In genomic region chr1:109282497-109282951, GRCh38 we compare ENCODE assay signal across 8 cellular contexts. TPM values are rescaled to one million over a fixed set of nuclear protein-coding genes. Genes with fewer than 3 reads are reported as not detected.
A peak's percentile ranks its signal among the peaks of the same experiment; 100 is the strongest.
DNase-seq lines count a peak whose midpoint lies in the region; ATAC-seq, FAIRE-seq and TF ChIP-seq lines count a peak whose summit lies in the region.

No MANE protein-coding gene starts in this region.

- H3K79me2 ChIP-seq in GM12878 (ENCODE audit: control insufficient read depth, insufficient read depth, low read length) = no peaks in the 10 kb centered on the region

- no TSS peak for BruUV-seq in GM12878 (replicated peaks; lab: Mats Ljungman, UMichigan)

- CTCF ChIA-PET in GM12878 (lab: Yijun Ruan, JAX) = interaction anchor here (0.6 to 2.9 kb wide), 14 partner anchors 10 to 702 kb away, joined by 3 to 31 read pairs (median 4); partner anchors contain the start of genes AHCYL1, ATXN7L2 and SORT1

- H3K9me3 ChIP-seq in GM12878 (replicated peaks; ENCODE audit: control insufficient read depth, insufficient read depth, low read length) = no peaks in the 10 kb centered on the region
- no peaks in the 10 kb centered on the region for H3K9me3 ChIP-seq in lower lobe of right lung

- H3K27ac Mint-ChIP-seq in activated naive CD4-positive, alpha-beta T cell treated with anti-CD3 and anti-CD28 coated beads, Interleukin-2, amount 50 U/mL, for 24 hours = no peak overlapping the region

- DNase-seq in activated naive CD4-positive, alpha-beta T cell treated with Interleukin-2 at 50 U/mL for 16 hours = no peak
- DNase-seq in GM12878 (ENCODE audit: low read depth, low spot score) = no peak
- no peak for DNase-seq in lower lobe of right lung
- DNase-seq in central memory CD4-positive, alpha-beta T cell = no peak

- TF ChIP-seq POLR2A in GM12878 (IDR thresholded peaks at IDR 0.05; ENCODE audit: low read depth, low read length) = no peak

- H3K4me3 ChIP-seq in GM12878 = peak overlapping the region; percentile 86
- peak overlapping the region; percentile 77 for H3K4me3 ChIP-seq in lower lobe of right lung
- peak overlapping the region; percentile 52 for H3K4me3 ChIP-seq in urinary bladder (ENCODE audit: low read depth, low read length)

- ATAC-seq in GM12878 (no peak), lower lobe of right lung (no peak), GM18870 (IDR thresholded peaks at IDR 0.05; ENCODE audit: unreplicated experiment) (no peak), HG02642 (IDR thresholded peaks at IDR 0.05; ENCODE audit: poor library complexity, unreplicated experiment) (no peak)

- H3K9ac ChIP-seq in GM12878 (ENCODE audit: control insufficient read depth, insufficient read depth, low read length) = peak overlapping the region; percentile 66; the same call in 1 of the 2 replicates

- in situ Hi-C loops in GM12878 (cut with MboI) = no loop called here

- TF ChIP-seq EP300 in GM12878 (IDR thresholded peaks at IDR 0.05; ENCODE audit: borderline replicate concordance in 1 of 2, control insufficient read depth in 1 of 2, low read depth in 2 of 2, low read length in 2 of 2) = no peak

- peak overlapping the region; percentile 96 for H2AFZ ChIP-seq in GM12878 (ENCODE audit: control insufficient read depth, low read depth, low read length)

- SMC1A ChIA-PET in GM12878 (lab: Charles Lee; ENCODE audit: uncharacterized antibody, unreplicated experiment) = interaction anchor here (0.6 to 3.1 kb wide), 6 partner anchors 14 to 266 kb away, joined by 3 to 19 read pairs (median 4); partner anchors contain the start of genes GNAI3 and SORT1

- no peaks in the 10 kb centered on the region for H3K27me3 Mint-ChIP-seq in activated naive CD4-positive, alpha-beta T cell treated with anti-CD3 and anti-CD28 coated beads, Interleukin-2, amount 50 U/mL, for 24 hours

- RAD21 ChIA-PET in GM12878 (lab: Charles Lee; ENCODE audit: unreplicated experiment) = interaction anchor here (0.8 to 3.3 kb wide), 9 partner anchors 25 to 266 kb away, joined by 3 to 21 read pairs (median 4); partner anchors contain the start of genes GNAI3 and SORT1

- peak overlapping the region; percentile 100 for H3K4me2 ChIP-seq in GM12878 (ENCODE audit: control insufficient read depth, insufficient read depth)

- peaks cover 20% of the 10 kb centered on the region for H3K4me1 Mint-ChIP-seq in activated naive CD4-positive, alpha-beta T cell treated with anti-CD3 and anti-CD28 coated beads, Interleukin-2, amount 50 U/mL, for 24 hours

- no peaks in the 10 kb centered on the region for H3K36me3 Mint-ChIP-seq in activated naive CD4-positive, alpha-beta T cell treated with anti-CD3 and anti-CD28 coated beads, Interleukin-2, amount 50 U/mL, for 24 hours

- H3K27me3 ChIP-seq in GM12878 (replicated peaks in 1 of 2; ENCODE audit: control insufficient read depth in 2 of 2, insufficient read depth in 2 of 2, low read length in 1 of 2) (no peaks in the 10 kb centered on the region), lower lobe of right lung (ENCODE audit: low read depth) (no peaks in the 10 kb centered on the region)

- no peak for FAIRE-seq in GM12878 (lab: Jason Lieb, UNC)

- intact Hi-C loops in GM12878 (cut with micrococcal nuclease; ENCODE audit: unreplicated experiment) = no loop called here
- intact Hi-C loops in lower lobe of right lung (cut with DNase I) = no loop called here

- H3K36me3 ChIP-seq in GM12878 (ENCODE audit: control insufficient read depth in 2 of 2, insufficient read depth in 2 of 2, low read length in 1 of 2) (no peaks in the 10 kb centered on the region), lower lobe of right lung (no peaks in the 10 kb centered on the region), urinary bladder (ENCODE audit: insufficient read depth) (no peaks in the 10 kb centered on the region)

- no peak for TF ChIP-seq RAD21 in GM12878 (IDR thresholded peaks at IDR 0.05; ENCODE audit: insufficient read depth, low read depth, low read length)

- peak overlapping the region; percentile 96 for H3K4me3 Mint-ChIP-seq in activated naive CD4-positive, alpha-beta T cell treated with anti-CD3 and anti-CD28 coated beads, Interleukin-2, amount 50 U/mL, for 24 hours

- H3K4me1 ChIP-seq in GM12878 (ENCODE audit: control insufficient read depth, insufficient read depth, low read length) (peaks cover 3% of the 10 kb centered on the region), lower lobe of right lung (peaks cover 31% of the 10 kb centered on the region), urinary bladder (ENCODE audit: insufficient read depth) (no peaks in the 10 kb centered on the region)

- TF ChIP-seq CTCF in GM12878 (IDR thresholded peaks at IDR 0.05 in 2 of 3, conservative IDR thresholded peaks at IDR 0.05 in 1 of 3; ENCODE audit: control insufficient read depth in 2 of 3, extremely low read depth in 1 of 3, insufficient read depth in 1 of 3, low read depth in 3 of 3, low read length in 3 of 3) = no peak
- TF ChIP-seq CTCF in lower lobe of right lung (IDR thresholded peaks at IDR 0.05) = no peak

- H3K9me3 Mint-ChIP-seq in activated naive CD4-positive, alpha-beta T cell treated with anti-CD3 and anti-CD28 coated beads, Interleukin-2, amount 50 U/mL, for 24 hours = no peaks in the 10 kb centered on the region

- 10% methylated on average over 10 of the region's 10 CpGs for WGBS in GM12878 (ENCODE audit: insufficient coverage, insufficient replicate concordance, low lambda C conversion rate, missing lambda C conversion rate)
- WGBS in urinary bladder = 7% methylated on average over 10 of the region's 10 CpGs

- H3K27ac ChIP-seq in GM12878 (ENCODE audit: control insufficient read depth, insufficient read depth) = no peak overlapping the region
- H3K27ac ChIP-seq in lower lobe of right lung = peak overlapping the region; percentile 91
- H3K27ac ChIP-seq in urinary bladder (ENCODE audit: low read depth) = no peak overlapping the region

- no peaks in the 10 kb centered on the region for H4K20me1 ChIP-seq in GM12878 (ENCODE audit: control insufficient read depth, insufficient read depth)

- POLR2A ChIA-PET in GM12878 (lab: Charles Lee) = interaction anchor here (1.3 to 1.5 kb wide), 2 partner anchors 10 to 143 kb away, joined by 3 to 5 read pairs; partner anchors contain the start of gene PSMA5

RNA-seq across cellular contexts. Expression of gene PSRC1, which starts 0.4 kb away (rescaled TPM):
- 5.4 and 5.7 TPM in 2 replicates for total RNA-seq in GM12878 (2013; cell fraction: nucleolus; rRNA removed)
- total RNA-seq in GM12878 (2014; rRNA removed) (5.1 and 5.6 TPM in 2 replicates), GM12878 (2014; rRNA removed; fragmentation: Illumina TruSeq; extraction: Trizol) (3.0 and 3.8 TPM in 2 replicates), GM12878 (2021) (4.7 and 6.1 TPM in 2 replicates), lower lobe of right lung (4.2 TPM), urinary bladder (5.3 TPM)
- polyA plus RNA-seq in GM12878 (2011; ENCODE audit: low read depth) = 1.9 TPM
- polyA plus RNA-seq in GM12878 (2011; rRNA removed) (7.9 and 8.7 TPM in 2 replicates), GM12878 (2014; fragmentation: Illumina TruSeq; extraction: Trizol) (2.3 and 3.4 TPM in 2 replicates), GM12878 (2014; fragmentation: Nextera tagmentation; extraction: Ambion mirVana) (1 to 10 TPM; 1.2 to 2.0 TPM), GM12878 (2014; rRNA removed) (7.2 and 7.8 TPM in 2 replicates), GM12878 (2016; fragmentation: Nextera tagmentation; extraction: Ambion mirVana) (10 to 100 TPM; 10.1 to 11.8 TPM), urinary bladder (6.5 TPM)
- polyA plus RNA-seq in GM12878 (2011; cell fraction: cytosol; rRNA removed) = 9.7 and 10.8 TPM in 2 replicates
- 37.3 and 41.3 TPM in 2 replicates for polyA plus RNA-seq in GM12878 (2011; cell fraction: nucleus; rRNA removed)
- 3.3 and 7.7 TPM in 2 replicates for polyA plus RNA-seq in GM12878 (2012)
- polyA minus RNA-seq in GM12878 (2011; rRNA and poly(A)+ RNA removed) = 3.1 and 9.1 TPM in 2 replicates
- polyA minus RNA-seq in GM12878 (2011; cell fraction: cytosol; rRNA and poly(A)+ RNA removed) = 2.8 and 4.2 TPM in 2 replicates
- polyA minus RNA-seq in GM12878 (2011; cell fraction: nucleus; rRNA and poly(A)+ RNA removed) = 7.7 and 8.1 TPM in 2 replicates

RNA-seq across cellular contexts. Expression of gene MYBPHL, which starts 24.3 kb away (rescaled TPM):
- not detected in 2 replicates for total RNA-seq in GM12878 (2013; cell fraction: nucleolus; rRNA removed)
- total RNA-seq in GM12878 (2014; rRNA removed) = not detected in 2 replicates
- not detected in 2 replicates for total RNA-seq in GM12878 (2014; rRNA removed; fragmentation: Illumina TruSeq; extraction: Trizol)
- total RNA-seq in GM12878 (2021) = not detected in 2 replicates
- polyA plus RNA-seq in GM12878 (2011; ENCODE audit: low read depth) = not detected
- not detected in 2 replicates for polyA plus RNA-seq in GM12878 (2011; rRNA removed)
- not detected in 2 replicates for polyA plus RNA-seq in GM12878 (2011; cell fraction: cytosol; rRNA removed)
- 0.10 TPM in 1 of 2 replicates, not detected in the other for polyA plus RNA-seq in GM12878 (2011; cell fraction: nucleus; rRNA removed)
- polyA plus RNA-seq in GM12878 (2012) = 0.08 TPM in 1 of 2 replicates, not detected in the other
- polyA plus RNA-seq in GM12878 (2014; fragmentation: Illumina TruSeq; extraction: Trizol) = not detected in 2 replicates
- polyA plus RNA-seq in GM12878 (2014; fragmentation: Nextera tagmentation; extraction: Ambion mirVana) = under 1 TPM in 1 of 2 experiments, not detected in 1; 0.16 TPM
- polyA plus RNA-seq in GM12878 (2014; rRNA removed) = not detected in 2 replicates
- under 1 TPM; 0.54 to 0.75 TPM for polyA plus RNA-seq in GM12878 (2016; fragmentation: Nextera tagmentation; extraction: Ambion mirVana)
- not detected in 2 replicates for polyA minus RNA-seq in GM12878 (2011; rRNA and poly(A)+ RNA removed)
- polyA minus RNA-seq in GM12878 (2011; cell fraction: cytosol; rRNA and poly(A)+ RNA removed) = not detected in 2 replicates
- polyA minus RNA-seq in GM12878 (2011; cell fraction: nucleus; rRNA and poly(A)+ RNA removed) = not detected in 2 replicates
- total RNA-seq in lower lobe of right lung = 2.8 TPM
- not detected for total RNA-seq in urinary bladder
- polyA plus RNA-seq in urinary bladder = 0.22 TPM

RNA-seq across cellular contexts. Expression of gene CELSR2, which starts 33.2 kb away (rescaled TPM):
- total RNA-seq in GM12878 (2013; cell fraction: nucleolus; rRNA removed) = 0.27 TPM in 2 replicates
- total RNA-seq in GM12878 (2014; rRNA removed) = under 0.01 TPM in 1 of 2 replicates, not detected in the other
- 0.04 and 0.14 TPM in 2 replicates for total RNA-seq in GM12878 (2014; rRNA removed; fragmentation: Illumina TruSeq; extraction: Trizol)
- 0.15 and 0.19 TPM in 2 replicates for total RNA-seq in GM12878 (2021)
- 0.13 TPM for polyA plus RNA-seq in GM12878 (2011; ENCODE audit: low read depth)
- 0.03 and 0.07 TPM in 2 replicates for polyA plus RNA-seq in GM12878 (2011; rRNA removed)
- 0.09 and 0.10 TPM in 2 replicates for polyA plus RNA-seq in GM12878 (2011; cell fraction: cytosol; rRNA removed)
- polyA plus RNA-seq in GM12878 (2011; cell fraction: nucleus; rRNA removed) = 0.78 TPM in 2 replicates
- 0.31 and 0.45 TPM in 2 replicates for polyA plus RNA-seq in GM12878 (2012)
- 0.02 and 0.10 TPM in 2 replicates for polyA plus RNA-seq in GM12878 (2014; fragmentation: Illumina TruSeq; extraction: Trizol)
- polyA plus RNA-seq in GM12878 (2014; fragmentation: Nextera tagmentation; extraction: Ambion mirVana) = not detected
- 0.01 and 0.19 TPM in 2 replicates for polyA plus RNA-seq in GM12878 (2014; rRNA removed)
- polyA plus RNA-seq in GM12878 (2016; fragmentation: Nextera tagmentation; extraction: Ambion mirVana) = under 1 TPM; 0.03 to 0.04 TPM
- 0.62 and 2.3 TPM in 2 replicates for polyA minus RNA-seq in GM12878 (2011; rRNA and poly(A)+ RNA removed)
- 0.21 and 0.27 TPM in 2 replicates for polyA minus RNA-seq in GM12878 (2011; cell fraction: cytosol; rRNA and poly(A)+ RNA removed)
- 0.48 and 0.86 TPM in 2 replicates for polyA minus RNA-seq in GM12878 (2011; cell fraction: nucleus; rRNA and poly(A)+ RNA removed)
- 7.2 TPM for total RNA-seq in lower lobe of right lung
- 3.6 TPM for total RNA-seq in urinary bladder
- polyA plus RNA-seq in urinary bladder = 4.9 TPM
